Comparison of ENCODE assay signal across 8 cellular contexts in genomic region chr17:15502315-15503112, GRCh38. TPM values are rescaled to one million over a fixed set of nuclear protein-coding genes. Genes with fewer than 3 reads are reported as not detected.
DNase-seq lines count a peak whose midpoint lies in the region; ATAC-seq and TF ChIP-seq lines count a peak whose summit lies in the region.

No MANE protein-coding gene starts in this region.

- no TSS peak for BruUV-seq in mammary epithelial cell (replicated peaks; lab: Mats Ljungman, UMichigan)

- H3K4me1 Mint-ChIP-seq in WTC11: peaks cover 20% of the 10 kb centered on the region

- no peaks in the 10 kb centered on the region for H3K79me2 ChIP-seq in mammary epithelial cell (ENCODE audit: insufficient read depth, low read length)

- H4K20me1 ChIP-seq in mammary epithelial cell (ENCODE audit: insufficient read depth, low read length): no peaks in the 10 kb centered on the region

- H3K9ac ChIP-seq in mammary epithelial cell (ENCODE audit: insufficient read depth, low read length): peak overlapping the region; percentile 6

- dilution Hi-C loops in mammary epithelial cell (cut with HindIII; ENCODE audit: low sequenced_read_pairs): no loop called here

- H3K4me3 Mint-ChIP-seq in WTC11: peak overlapping the region; percentile 63

- peaks cover 6% of the 10 kb centered on the region for H3K4me1 ChIP-seq in mammary epithelial cell (ENCODE audit: insufficient read depth, low read length)

- H3K36me3 Mint-ChIP-seq in WTC11: peaks cover 33% of the 10 kb centered on the region

- peaks cover 3% of the 10 kb centered on the region; the same call in 1 of the 2 replicates for H3K9me3 Mint-ChIP-seq in WTC11

- H3K27me3 ChIP-seq in mammary epithelial cell (ENCODE audit: insufficient read depth, low read length): no peaks in the 10 kb centered on the region

- H3K27ac Mint-ChIP-seq in WTC11: peak overlapping the region; percentile 58; the same call in 1 of the 2 replicates

- no peaks in the 10 kb centered on the region for H3K9me3 ChIP-seq in mammary epithelial cell (replicated peaks; ENCODE audit: insufficient read depth, low read length)

- CTCF ChIA-PET in WTC11 (lab: Charles Lee): interaction anchor here (0.5 to 3.2 kb wide), 77 partner anchors 8 to 1180 kb away, joined by 3 to 148 read pairs (median 4); partner anchors contain the start of genes PMP22 and TEKT3
- CTCF ChIA-PET in mammary epithelial cell (lab: Charles Lee; ENCODE audit: low non-redundant PET): interaction anchor here (0.6 to 0.7 kb wide), 8 partner anchors 14 to 466 kb away, joined by 3 to 7 read pairs (median 4); no protein-coding TSS in a partner anchor

- intact Hi-C loops in mammary epithelial cell (cut with micrococcal nuclease): loop anchor here (1.0 to 5.0 kb wide), 3 partner anchors 94 to 242 kb away; no protein-coding TSS in a partner anchor

- H3K36me3 ChIP-seq in mammary epithelial cell (ENCODE audit: insufficient read depth, low read length): peaks cover 3% of the 10 kb centered on the region

- WGBS in mammary epithelial cell (ENCODE audit: low coverage, missing lambda C conversion rate): 23% methylated on average over 29 of the region's 32 CpGs

- no peak overlapping the region for H3K27ac ChIP-seq in mammary epithelial cell (ENCODE audit: insufficient read depth, low read depth, low read length)

- H3K4me3 ChIP-seq in mammary epithelial cell (replicated peaks in 1 of 3; ENCODE audit: insufficient read depth in 1 of 3, low read depth in 2 of 3, low read length in 3 of 3): no peak overlapping the region

- peak overlapping the region; percentile 61 for H2AFZ ChIP-seq in mammary epithelial cell (ENCODE audit: low read depth, low read length)

- DNase-seq in DMS53 treated with DMSO at 0.1 percent for 48 hours (lab: John Stamatoyannopoulos, UW; ENCODE audit: unreplicated experiment) (peak; percentile 1), Kasumi-1 (lab: John Stamatoyannopoulos, UW) (peak; percentile 56 to 60), WTC11 (ENCODE audit: low spot score) (peak; percentile 94), mammary epithelial cell (peak; percentile 66), islet precursor cell (peak; percentile 96), NCI-H187 treated with DMSO at 0.1 percent for 48 hours (lab: John Stamatoyannopoulos, UW) (no peak)
- DNase-seq in stimulated activated CD4-positive, alpha-beta T cell treated with anti-CD3 and anti-CD28 coated beads, Interleukin-12 subunit alpha, Interleukin-12 subunit beta, amount 100 ng/mL, for 4 hours: peak; percentile 72

- peak; percentile 95 for ATAC-seq in GM21619 (IDR thresholded peaks at IDR 0.05; ENCODE audit: unreplicated experiment)
- peak; percentile 94 for ATAC-seq in WTC11

- in situ Hi-C loops in mammary epithelial cell (cut with MboI; ENCODE audit: low sequenced_read_pairs in 2 of 2): loop anchor here (10.0 kb wide), 1 partner anchor 248 kb away; no protein-coding TSS in a partner anchor

- H3K4me2 ChIP-seq in mammary epithelial cell (ENCODE audit: insufficient read depth, low read depth, low read length): peak overlapping the region; percentile 37

- POLR2A ChIA-PET in WTC11 (lab: Charles Lee): interaction anchor here (0.5 to 1.7 kb wide), 3 partner anchors 16 to 258 kb away, joined by 3 to 5 read pairs (median 5); no protein-coding TSS in a partner anchor

- TF ChIP-seq CTCF in WTC11 (IDR thresholded peaks at IDR 0.05) (peak; percentile 72; the same call in 1 of the 2 replicates), mammary epithelial cell (conservative IDR thresholded peaks at IDR 0.05 in 1 of 2, IDR thresholded peaks at IDR 0.05 in 1 of 2; ENCODE audit: extremely low read depth in 1 of 2, insufficient read depth in 1 of 2, low read depth in 1 of 2, low read length in 2 of 2) (peak; percentile 86 to 91)

- no peaks in the 10 kb centered on the region for H3K27me3 Mint-ChIP-seq in WTC11 (ENCODE audit: low read depth)

TF ChIP-seq in WTC11, 78 proteins besides CTCF, POLR2A, EP300 and RAD21:
- TF ChIP-seq E2F1 (CRISPR knock-in tag; IDR thresholded peaks at IDR 0.05) (no peak), ZNF317 (CRISPR knock-in tag; IDR thresholded peaks at IDR 0.05; ENCODE audit: borderline replicate concordance, low read depth) (no peak), USF2 (CRISPR knock-in tag; IDR thresholded peaks at IDR 0.05) (no peak), PRDM15 (CRISPR knock-in tag; IDR thresholded peaks at IDR 0.05) (peak; percentile 60; the same call in 1 of the 2 replicates), ZNF512 (CRISPR knock-in tag; IDR thresholded peaks at IDR 0.05; ENCODE audit: borderline replicate concordance) (peak; percentile 78; the same call in 1 of the 2 replicates), TEAD1 (CRISPR knock-in tag; IDR thresholded peaks at IDR 0.05) (no peak), MYBL2 (CRISPR knock-in tag; IDR thresholded peaks at IDR 0.05) (0 out of 2 replicates have a peak, but pooled peaks have one; percentile 37), PREB (CRISPR knock-in tag; IDR thresholded peaks at IDR 0.05; ENCODE audit: borderline replicate concordance) (no peak), ZNF671 (CRISPR knock-in tag; IDR thresholded peaks at IDR 0.05) (no peak)

RNA-seq across cellular contexts. Expression of gene CDRT4, which starts 35.1 kb away (rescaled TPM):
- total RNA-seq in WTC11 (2021): 4.9 to 8.3 TPM (median 6.5 TPM) in 3 replicates
- total RNA-seq in mammary epithelial cell: 1 to 10 TPM; 2.3 to 8.0 TPM
- polyA plus RNA-seq in mammary epithelial cell: 0.45 TPM
- polyA minus RNA-seq in mammary epithelial cell: 0.83 TPM
